ENCODE assay signal across 8 cellular contexts in the genomic region with DNA sequence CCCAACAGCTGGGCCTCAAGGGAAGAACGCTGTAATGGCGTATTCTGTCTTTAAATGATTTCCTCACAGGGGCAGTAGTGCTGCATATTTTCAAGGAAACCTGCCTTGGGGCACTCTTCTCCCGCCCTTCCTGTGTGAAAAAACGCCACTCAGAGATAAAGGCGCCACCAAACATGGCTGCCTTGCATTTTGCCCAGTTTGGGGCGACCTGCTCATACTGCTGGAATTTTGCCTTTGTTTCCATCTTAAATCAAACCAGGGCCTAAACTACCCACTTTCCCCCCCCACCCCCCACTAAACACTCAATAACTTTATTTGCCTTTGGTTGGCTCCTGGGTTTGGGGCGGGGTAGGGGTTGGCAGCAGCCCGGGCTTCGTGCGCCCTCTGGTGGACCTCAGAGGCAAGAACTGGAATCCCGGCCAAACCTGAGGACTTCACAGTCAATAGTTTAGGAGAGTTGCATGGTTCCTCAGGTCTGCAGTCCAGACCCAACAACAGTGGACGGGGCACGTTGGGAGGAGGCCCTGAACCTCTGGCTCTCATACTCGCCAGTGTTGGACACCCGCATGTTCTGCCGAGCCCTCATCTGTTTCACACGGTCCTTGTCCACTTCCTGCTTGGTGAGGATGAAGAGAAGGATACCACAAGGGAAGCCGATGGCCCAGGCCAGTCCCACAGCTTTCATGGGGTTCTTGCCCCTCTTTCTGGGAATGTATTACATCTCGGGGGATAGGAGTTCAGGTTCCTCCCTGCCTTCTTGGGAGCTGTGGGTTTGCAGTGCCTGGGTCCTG.
DNase-seq lines count a peak whose midpoint lies in the region; ATAC-seq and TF ChIP-seq lines count a peak whose summit lies in the region.

No MANE protein-coding gene starts in this region.

- H3K4me3 ChIP-seq in kidney epithelial cell (ENCODE audit: low read depth, low read length): peak overlapping the region; percentile 10

- H3K36me3 ChIP-seq in kidney epithelial cell (ENCODE audit: control insufficient read depth, insufficient read depth, low read length): no peaks in the 10 kb centered on the region

- peak; percentile 92 for ATAC-seq in GM19351 (IDR thresholded peaks at IDR 0.05; ENCODE audit: unreplicated experiment)
- ATAC-seq in HG03432 (IDR thresholded peaks at IDR 0.05; ENCODE audit: unreplicated experiment): no peak

- DNase-seq in D341Med (ENCODE audit: low spot score): peak; percentile 44
- DNase-seq in NCI-H1417 (lab: John Stamatoyannopoulos, UW): peak; percentile 73 to 94 (median 78)
- peak; percentile 53 for DNase-seq in activated T-helper 9 cell treated with anti-CD3 and anti-CD28 coated beads, Interleukin-2, amount 50 U/mL, for 16 hours (ENCODE audit: low read depth)
- no peak for DNase-seq in kidney epithelial cell (ENCODE audit: low read depth)
- DNase-seq in stromal cell of bone marrow (ENCODE audit: low read depth): peak; percentile 25
- no peak for DNase-seq in NCI-H2171 (lab: John Stamatoyannopoulos, UW)

- H3K27me3 ChIP-seq in kidney epithelial cell (ENCODE audit: control insufficient read depth, insufficient read depth, low read length): no peaks in the 10 kb centered on the region

- TF ChIP-seq CTCF in kidney epithelial cell (IDR thresholded peaks at IDR 0.05; ENCODE audit: insufficient read depth, low read length, poor library complexity, severe bottlenecking): peak; percentile 74

Comparison
In these comparisons a context has a peak if more than half of its experiments do, and no peak if none do; other contexts are left out.
1. DNase-seq: peak in D341Med (single experiment), NCI-H1417 (3 of 3), activated T-helper 9 cell treated with anti-CD3 and anti-CD28 coated beads, Interleukin-2, amount 50 U/mL, for 16 hours (single experiment) and stromal cell of bone marrow (single experiment); none in kidney epithelial cell (single experiment) and NCI-H2171 (single experiment).